In genomic region chr2:1972428-1972827, GRCh38 we compare ENCODE assay signal across 12 cellular contexts.
DNase-seq lines count a peak whose midpoint lies in the region; ATAC-seq and TF ChIP-seq lines count a peak whose summit lies in the region.
"Had no signal": no experiment of that assay in that cellular context is flagged by ENCODE, and none has a peak within 500 bp of the region (broad histone marks: within the 10 kb centered on the region; RNA-seq: fewer than 3 reads in every experiment).

No MANE protein-coding gene starts in this region.

- H3K4me1 Mint-ChIP-seq in activated CD4-positive, alpha-beta memory T cell treated with anti-CD3 and anti-CD28 coated beads, Interleukin-2, amount 10 ng/mL, durations not matched to agents 7 days and 5 days = no peaks in the 10 kb centered on the region
- H3K4me1 Mint-ChIP-seq: CD4-positive, CD25-positive, alpha-beta regulatory T cell had no signal

- no peak overlapping the region for H3K27ac Mint-ChIP-seq in activated CD4-positive, alpha-beta memory T cell treated with anti-CD3 and anti-CD28 coated beads, Interleukin-2, amount 10 ng/mL, durations not matched to agents 7 days and 5 days
- H3K27ac Mint-ChIP-seq: CD4-positive, CD25-positive, alpha-beta regulatory T cell had no signal

- in situ Hi-C loops in astrocyte of the cerebellum (cut with HindIII; ENCODE audit: low sequenced_read_pairs) = no loop called here

- no peaks in the 10 kb centered on the region for H3K36me3 Mint-ChIP-seq in activated CD4-positive, alpha-beta memory T cell treated with anti-CD3 and anti-CD28 coated beads, Interleukin-2, amount 10 ng/mL, durations not matched to agents 7 days and 5 days (ENCODE audit: low read depth)
- H3K36me3 Mint-ChIP-seq: CD4-positive, CD25-positive, alpha-beta regulatory T cell had no signal

- TF ChIP-seq CTCF in astrocyte of the cerebellum (IDR thresholded peaks at IDR 0.05; ENCODE audit: low read depth, low read length, missing control alignments) = no peak

- no peak overlapping the region for H3K4me3 ChIP-seq in astrocyte of the cerebellum (ENCODE audit: low read depth, low read length)
- H3K4me3 ChIP-seq: tibial nerve had no signal

- ATAC-seq in GM18511 (IDR thresholded peaks at IDR 0.05; ENCODE audit: unreplicated experiment) = no peak
- no peak for ATAC-seq in GM18907 (IDR thresholded peaks at IDR 0.05; ENCODE audit: unreplicated experiment)
- ATAC-seq: left lobe of liver had no signal

- H3K4me3 Mint-ChIP-seq in activated CD4-positive, alpha-beta memory T cell treated with anti-CD3 and anti-CD28 coated beads, Interleukin-2, amount 10 ng/mL, durations not matched to agents 7 days and 5 days = no peak overlapping the region
- H3K4me3 Mint-ChIP-seq: CD4-positive, CD25-positive, alpha-beta regulatory T cell had no signal

- H3K9me3 Mint-ChIP-seq in activated CD4-positive, alpha-beta memory T cell treated with anti-CD3 and anti-CD28 coated beads, Interleukin-2, amount 10 ng/mL, durations not matched to agents 7 days and 5 days = no peaks in the 10 kb centered on the region
- H3K9me3 Mint-ChIP-seq: CD4-positive, CD25-positive, alpha-beta regulatory T cell had no signal

- CTCF ChIA-PET in activated CD4-positive, alpha-beta memory T cell treated with anti-CD3 and anti-CD28 coated beads, Interleukin-2, amount 10 ng/mL, durations not matched to agents 7 days and 5 days (lab: Charles Lee) = no interaction called here

- peak; percentile 94 for DNase-seq in COR-L47 (lab: John Stamatoyannopoulos, UW)
- peak; percentile 97 to 99 for DNase-seq in NCI-H2081 (lab: John Stamatoyannopoulos, UW)
- peak; percentile 69 for DNase-seq in astrocyte of the cerebellum (ENCODE audit: low read depth)
- peak; percentile 18 for DNase-seq in kidney glomerular epithelial cell (lab: John Stamatoyannopoulos, UW)
- no peak for DNase-seq in activated T-cell treated with anti-CD3 and anti-CD28 coated beads, Interleukin-2, amount 50 U/mL, for 1 hour
- DNase-seq in activated CD4-positive, alpha-beta memory T cell treated with anti-CD3 and anti-CD28 coated beads, Interleukin-2, amount 10 ng/mL, durations not matched to agents 7 days and 5 days = no peak
- DNase-seq: activated CD4-positive, alpha-beta T cell treated with anti-CD3 and anti-CD28 coated beads for 48 hours; CD4-positive, CD25-positive, alpha-beta regulatory T cell had no signal

- POLR2A ChIA-PET in activated CD4-positive, alpha-beta memory T cell treated with anti-CD3 and anti-CD28 coated beads, Interleukin-2, amount 10 ng/mL, durations not matched to agents 7 days and 5 days (lab: Charles Lee) = no interaction called here

- no peaks in the 10 kb centered on the region for H3K27me3 Mint-ChIP-seq in activated CD4-positive, alpha-beta memory T cell treated with anti-CD3 and anti-CD28 coated beads, Interleukin-2, amount 10 ng/mL, durations not matched to agents 7 days and 5 days
- H3K27me3 Mint-ChIP-seq: CD4-positive, CD25-positive, alpha-beta regulatory T cell had no signal

Comparison
In these comparisons a context has a peak if more than half of its experiments do, and no peak if none do; other contexts are left out.
1. DNase-seq: peak in COR-L47 (single experiment), NCI-H2081 (2 of 2), astrocyte of the cerebellum (single experiment) and kidney glomerular epithelial cell (single experiment); none in activated T-cell treated with anti-CD3 and anti-CD28 coated beads, Interleukin-2, amount 50 U/mL, for 1 hour (single experiment) and activated CD4-positive, alpha-beta memory T cell treated with anti-CD3 and anti-CD28 coated beads, Interleukin-2, amount 10 ng/mL, durations not matched to agents 7 days and 5 days (single experiment).